15 cellular contexts compared by ENCODE assay signal in genomic region chr6:90469906-90470305, GRCh38.
DNase-seq lines count a peak whose midpoint lies in the region; ATAC-seq and TF ChIP-seq lines count a peak whose summit lies in the region.
"Had no signal": no experiment of that assay in that cellular context is flagged by ENCODE, and none has a peak within 500 bp of the region (broad histone marks: within the 10 kb centered on the region; RNA-seq: fewer than 3 reads in every experiment).

No MANE protein-coding gene starts in this region.

- H3F3A ChIP-seq in Loucy (ENCODE audit: low read depth), result peaks cover 7% of the 10 kb centered on the region; the same call in 1 of the 2 replicates

- H3K4me2 ChIP-seq in Loucy (ENCODE audit: low read depth, low read length, poor library complexity, severe bottlenecking), result no peak overlapping the region
- H3K4me2 ChIP-seq: KMS-11 had no signal

- H3K27me3 Mint-ChIP-seq in nephron progenitor cell (ENCODE audit: low read depth, poor library complexity), result no peaks in the 10 kb centered on the region

- no peak overlapping the region for H2AFZ ChIP-seq in Loucy (ENCODE audit: low read length)

- H3K27ac Mint-ChIP-seq in nephron progenitor cell, result no peak overlapping the region
- H3K27ac Mint-ChIP-seq: CD8-positive, alpha-beta memory T cell had no signal

- H3K9me3 Mint-ChIP-seq in nephron progenitor cell, result no peaks in the 10 kb centered on the region
- H3K9me3 Mint-ChIP-seq: CD8-positive, alpha-beta memory T cell had no signal

- peaks cover 43% of the 10 kb centered on the region for H3K4me1 Mint-ChIP-seq in nephron progenitor cell

- H3K4me3 Mint-ChIP-seq in nephron progenitor cell, result no peak overlapping the region

- H3K36me3 ChIP-seq in Loucy (ENCODE audit: insufficient read depth, low read length), result no peaks in the 10 kb centered on the region
- no peaks in the 10 kb centered on the region for H3K36me3 ChIP-seq in gastrocnemius medialis
- H3K36me3 ChIP-seq: Peyer's patch had no signal

- in situ Hi-C loops in G401 (cut with HindIII; ENCODE audit: low sequenced_read_pairs) (no loop called here), gastrocnemius medialis (cut with MboI; ENCODE audit: low sequenced_read_pairs in 4 of 4) (loop anchor here in 3 of 4 donors (10.0 kb wide), 3 partner anchors 175 to 525 kb away; partner anchors contain the start of gene BACH2 (in 1 of the 3))

- no peak for TF ChIP-seq CTCF in Loucy (conservative IDR thresholded peaks at IDR 0.05; ENCODE audit: low read length)
- TF ChIP-seq CTCF in gastrocnemius medialis (IDR thresholded peaks at IDR 0.05 in 4 of 5, conservative IDR thresholded peaks at IDR 0.05 in 1 of 5), result no peak
- TF ChIP-seq CTCF in nephron progenitor cell (IDR thresholded peaks at IDR 0.05), result no peak

- no peaks in the 10 kb centered on the region for H4K20me1 ChIP-seq in Loucy (ENCODE audit: insufficient read depth, low read length, poor library complexity, severe bottlenecking)

- no peaks in the 10 kb centered on the region for H3K36me3 Mint-ChIP-seq in nephron progenitor cell (ENCODE audit: low read depth)

- peak; percentile 69 to 77 for ATAC-seq in gastrocnemius medialis
- ATAC-seq in GM21529 (IDR thresholded peaks at IDR 0.05; ENCODE audit: unreplicated experiment), result no peak
- ATAC-seq in left colon, result no peak

- DNase-seq in G401 (ENCODE audit: low spot score), result peak; percentile 62
- peak; percentile 22 for DNase-seq in fibroblast of gingiva (ENCODE audit: low read depth)
- DNase-seq in gastrocnemius medialis, result peak; percentile 45 to 50
- no peak for DNase-seq in left colon
- DNase-seq in nephron progenitor cell, result no peak
- DNase-seq: CD8-positive, alpha-beta memory T cell; NCI-H1417; NCI-H1930; NCI-H2171; NCI-H82; Peyer's patch; SHP77 treated with DMSO at 0.1 percent for 48 hours had no signal

- H3K4me3 ChIP-seq in Loucy (ENCODE audit: low read length, poor library complexity, severe bottlenecking) (no peak overlapping the region), gastrocnemius medialis (no peak overlapping the region)
- H3K4me3 ChIP-seq: Peyer's patch had no signal

- H3K4me1 ChIP-seq in Loucy (ENCODE audit: insufficient read depth, low read length, poor library complexity, severe bottlenecking), result peaks cover 78% of the 10 kb centered on the region
- H3K4me1 ChIP-seq in gastrocnemius medialis, result peaks cover 3 to 31% of the 10 kb centered on the region in 2 donors
- H3K4me1 ChIP-seq: Peyer's patch had no signal

- H3K27me3 ChIP-seq in Loucy (ENCODE audit: insufficient read depth, low read length, poor library complexity, severe bottlenecking), result no peaks in the 10 kb centered on the region
- H3K27me3 ChIP-seq in gastrocnemius medialis, result no peaks in the 10 kb centered on the region
- H3K27me3 ChIP-seq: Peyer's patch had no signal

- H3K9me3 ChIP-seq in Loucy (ENCODE audit: insufficient read depth, low read depth, low read length), result no peaks in the 10 kb centered on the region
- H3K9me3 ChIP-seq in gastrocnemius medialis, result no peaks in the 10 kb centered on the region
- H3K9me3 ChIP-seq: Peyer's patch had no signal

- peaks cover 9% of the 10 kb centered on the region for H3K79me2 ChIP-seq in Loucy (ENCODE audit: insufficient read depth, low read length)

- intact Hi-C loops in gastrocnemius medialis (cut with DNase I; ENCODE audit: low total_unique reads), result loop anchor here (10.0 kb wide), 2 partner anchors 255 to 1055 kb away; partner anchors contain the start of gene RRAGD
- intact Hi-C loops in left colon (cut with DNase I, micrococcal nuclease), result loop anchor here in 1 of 2 donors (10.0 kb wide), 1 partner anchor 535 kb away; no protein-coding TSS in a partner anchor

- no peak for TF ChIP-seq POLR2A in gastrocnemius medialis (IDR thresholded peaks at IDR 0.05)

- peak overlapping the region; percentile 81 for H3K9ac ChIP-seq in Loucy (ENCODE audit: low read depth, low read length, poor library complexity, severe bottlenecking)
- H3K9ac ChIP-seq: KMS-11 had no signal

- H3K9me2 ChIP-seq in Loucy (replicated peaks; ENCODE audit: low read depth, low read length), result no peaks in the 10 kb centered on the region

- H3K27ac ChIP-seq in gastrocnemius medialis, result peak overlapping the region in 2 of 4 donors; percentile 7 to 80
- H3K27ac ChIP-seq: KMS-11, Peyer's patch had no signal

Comparison
In these comparisons a context has a peak if more than half of its experiments do, and no peak if none do; other contexts are left out.
1. DNase-seq: peak in G401 (single experiment), fibroblast of gingiva (single experiment) and gastrocnemius medialis (2 of 2); none in left colon (0 of 2) and nephron progenitor cell (single experiment).
2. ATAC-seq: peak in gastrocnemius medialis (2 of 2); none in GM21529 (single experiment) and left colon (single experiment).